8 cellular contexts compared by ENCODE assay signal in genomic region chr17:63621684-63622570, GRCh38. TPM values are rescaled to one million over a fixed set of nuclear protein-coding genes. Genes with fewer than 3 reads are reported as not detected.
A peak's percentile ranks its signal among the peaks of the same experiment; 100 is the strongest.
DNase-seq lines count a peak whose midpoint lies in the region; ATAC-seq, FAIRE-seq and TF ChIP-seq lines count a peak whose summit lies in the region.

Gene MAP3K3, plus strand, starts transcription at chr17:63622417. Its CDS starts 343 bp downstream, at chr17:63622760.

- no peaks in the 10 kb centered on the region for H3K9me3 Mint-ChIP-seq in CD4-positive, alpha-beta T cell
- no peaks in the 10 kb centered on the region for H3K9me3 Mint-ChIP-seq in activated CD4-positive, alpha-beta memory T cell treated with anti-CD3 and anti-CD28 coated beads for 36 hours

- TF ChIP-seq RAD21 in HepG2 (CRISPR knock-in tag; IDR thresholded peaks at IDR 0.05), result peak; percentile 37; the same call in 1 of the 2 replicates

- TF ChIP-seq EP300 in HepG2 (IDR thresholded peaks at IDR 0.05; ENCODE audit: low read depth in 2 of 2, low read length in 2 of 2) (no peak), HepG2 (CRISPR knock-in tag; IDR thresholded peaks at IDR 0.05; ENCODE audit: borderline replicate concordance) (0 out of 2 replicates have a peak, but pooled peaks have one; percentile 19)

- no peak for TF ChIP-seq CTCF in CD4-positive, alpha-beta T cell (IDR thresholded peaks at IDR 0.05)
- peak; percentile 58 for TF ChIP-seq CTCF in HepG2 (CRISPR knock-in tag; IDR thresholded peaks at IDR 0.05)

- H4K20me1 ChIP-seq in HepG2 (ENCODE audit: insufficient read depth, low read length), result peaks cover 7% of the 10 kb centered on the region; the same call in 1 of the 2 replicates

- POLR2A ChIA-PET in CD4-positive, alpha-beta T cell (lab: Charles Lee), result interaction anchor here (0.5 to 3.1 kb wide), 41 partner anchors 10 to 1019 kb away, joined by 3 to 69 read pairs (median 6); partner anchors contain the start of genes ACE, CCDC47, CYB561 and DCAF7
- POLR2A ChIA-PET in activated CD4-positive, alpha-beta memory T cell treated with anti-CD3 and anti-CD28 coated beads for 36 hours (lab: Charles Lee), result interaction anchor here (0.5 to 2.8 kb wide), 18 partner anchors 10 to 203 kb away, joined by 3 to 16 read pairs (median 4); partner anchors contain the start of genes CCDC47, DCAF7 and TACO1
- POLR2A ChIA-PET in HepG2 (lab: Yijun Ruan, JAX), result interaction anchor here (0.6 to 2.4 kb wide), 30 partner anchors 10 to 523 kb away, joined by 3 to 47 read pairs (median 6); partner anchors contain the start of genes CCDC47, DCAF7, DDX42 and LIMD2

- H3K27ac Mint-ChIP-seq in CD4-positive, alpha-beta T cell, result peak within 1 kb of the TSS; percentile 88
- H3K27ac Mint-ChIP-seq in activated CD4-positive, alpha-beta memory T cell treated with anti-CD3 and anti-CD28 coated beads for 36 hours, result peak within 1 kb of the TSS; percentile 87

- peak within 1 kb of the TSS; percentile 1 for H2AFZ ChIP-seq in HepG2 (ENCODE audit: low read length)

- H3K36me3 ChIP-seq in HepG2 (replicated peaks in 1 of 2; ENCODE audit: control insufficient read depth in 1 of 2, insufficient read depth in 2 of 2, low read length in 2 of 2), result no peaks in the 10 kb centered on the region

- H3K27me3 Mint-ChIP-seq in CD4-positive, alpha-beta T cell, result no peaks in the 10 kb centered on the region
- no peaks in the 10 kb centered on the region for H3K27me3 Mint-ChIP-seq in activated CD4-positive, alpha-beta memory T cell treated with anti-CD3 and anti-CD28 coated beads for 36 hours

- peak within 1 kb of the TSS; percentile 69 for H3K27ac ChIP-seq in CD4-positive, alpha-beta T cell (ENCODE audit: low read depth, low read length)
- peak within 1 kb of the TSS; percentile 42 for H3K27ac ChIP-seq in HepG2 (ENCODE audit: extremely low read length, insufficient read depth, low read length)

- no peaks in the 10 kb centered on the region for H3K9me3 ChIP-seq in CD4-positive, alpha-beta T cell (ENCODE audit: control insufficient read depth, low read length)
- H3K9me3 ChIP-seq in HepG2 (ENCODE audit: low read length), result no peaks in the 10 kb centered on the region

- H3K4me1 ChIP-seq in HepG2 (ENCODE audit: insufficient read depth, low read length), result peaks cover 43% of the 10 kb centered on the region

- H3K4me3 Mint-ChIP-seq in CD4-positive, alpha-beta T cell, result peak within 1 kb of the TSS; percentile 99
- peak within 1 kb of the TSS; percentile 99 for H3K4me3 Mint-ChIP-seq in activated CD4-positive, alpha-beta memory T cell treated with anti-CD3 and anti-CD28 coated beads for 36 hours

- in situ Hi-C loops in HepG2 (cut with HindIII; ENCODE audit: extremely low pct_ligation_motif_present, low pct_unique_long_range_greater_than_20kb), result no loop called here

- peak; percentile 90 for ATAC-seq in CD4-positive, alpha-beta T cell (ENCODE audit: poor library complexity)
- ATAC-seq in GM19438 (IDR thresholded peaks at IDR 0.05; ENCODE audit: low read depth, unreplicated experiment) (peak; percentile 92), HG03575 (IDR thresholded peaks at IDR 0.05; ENCODE audit: extremely low read depth, insufficient number of reproducible peaks, low FRiP score, unreplicated experiment) (peak; percentile 92), HepG2 (peak; percentile 95)

- no peaks in the 10 kb centered on the region for H3K27me3 ChIP-seq in CD4-positive, alpha-beta T cell (ENCODE audit: control insufficient read depth, insufficient read depth, low read length)
- peaks cover 0 to 4% of the 10 kb centered on the region in 2 experiments; a peak in 1 of 5 replicates for H3K27me3 ChIP-seq in HepG2 (ENCODE audit: control insufficient read depth in 1 of 2, insufficient read depth in 2 of 2, low read length in 2 of 2)

- CTCF ChIA-PET in CD4-positive, alpha-beta T cell (lab: Charles Lee), result interaction anchor here (0.6 to 2.9 kb wide), 11 partner anchors 9 to 227 kb away, joined by 3 to 13 read pairs (median 3); partner anchors contain the start of gene CYB561
- CTCF ChIA-PET in activated CD4-positive, alpha-beta memory T cell treated with anti-CD3 and anti-CD28 coated beads for 36 hours (lab: Charles Lee), result interaction anchor here (0.7 to 5.0 kb wide), 16 partner anchors 11 to 227 kb away, joined by 3 to 52 read pairs (median 4); partner anchors contain the start of genes ACE, CCDC47, DDX42 and TACO1
- CTCF ChIA-PET in HepG2 (lab: Yijun Ruan, JAX; ENCODE audit: low intra/inter-chr PET ratio, low total read pairs), result no interaction called here

- BruUV-seq in HepG2 (replicated peaks; lab: Mats Ljungman, UMichigan), result no TSS peak

- H3K4me2 ChIP-seq in HepG2 (ENCODE audit: low read depth, low read length), result peak within 1 kb of the TSS; percentile 86

- H3K4me3 ChIP-seq in HepG2 (replicated peaks in 1 of 3; ENCODE audit: insufficient read depth in 1 of 3, low read depth in 2 of 3, low read length in 3 of 3), result peak within 1 kb of the TSS; percentile 80 to 97 (median 85)

- peak; percentile 87 for FAIRE-seq in HepG2 (lab: Jason Lieb, UNC)

- DNase-seq in CD4-positive, alpha-beta T cell, result peak; percentile 91 to 98 (median 94)
- DNase-seq in NCI-H82 treated with DMSO at 0.1 percent for 48 hours (lab: John Stamatoyannopoulos, UW; ENCODE audit: unreplicated experiment), result peak; percentile 100
- DNase-seq in activated CD4-positive, alpha-beta memory T cell treated with anti-CD3 and anti-CD28 coated beads for 36 hours, result peak; percentile 99
- peak; percentile 100 for DNase-seq in dermis microvascular lymphatic vessel endothelial cell (ENCODE audit: low read depth in 2 of 2)
- DNase-seq in HepG2 (ENCODE audit: low spot score), result peak; percentile 100
- peak; percentile 92 for DNase-seq in stimulated activated CD4-positive, alpha-beta T cell treated with anti-CD3 and anti-CD28 coated beads, Interleukin-4, amount 100 ng/mL, for 1 hour

- 2% methylated on average over 34 of the region's 75 CpGs for WGBS in HepG2 (ENCODE audit: low lambda C conversion rate)

- intact Hi-C loops in CD4-positive, alpha-beta T cell (cut with DNase I, micrococcal nuclease), result loop anchor here (2.0 to 10.0 kb wide), 9 partner anchors 77 to 885 kb away; partner anchors contain the start of genes SMARCD2 (in 2 of the 2), CCDC47 (in 1 of the 2), CEP95 (in 1 of the 2) and DDX42 (in 1 of the 2)
- intact Hi-C loops in activated CD4-positive, alpha-beta memory T cell treated with anti-CD3 and anti-CD28 coated beads for 36 hours (cut with micrococcal nuclease), result loop anchor here (1.0 to 10.0 kb wide), 8 partner anchors 11 to 657 kb away; partner anchors contain the start of genes DCAF7, DDX42, FTSJ3 and PSMC5
- intact Hi-C loops in HepG2 (cut with micrococcal nuclease; ENCODE audit: unreplicated experiment), result loop anchor here (1.0 to 5.0 kb wide), 3 partner anchors 43 to 72 kb away; partner anchors contain the start of gene DCAF7

- peaks cover 14% of the 10 kb centered on the region for H3K36me3 Mint-ChIP-seq in CD4-positive, alpha-beta T cell (ENCODE audit: low read depth)
- peaks cover 2% of the 10 kb centered on the region for H3K36me3 Mint-ChIP-seq in activated CD4-positive, alpha-beta memory T cell treated with anti-CD3 and anti-CD28 coated beads for 36 hours

- peak within 1 kb of the TSS; percentile 77 for H3K9ac ChIP-seq in HepG2 (ENCODE audit: insufficient read depth, low read depth, low read length)

- TF ChIP-seq POLR2A in HepG2 (IDR thresholded peaks at IDR 0.05; ENCODE audit: insufficient read depth in 1 of 2, low read depth in 2 of 2, low read length in 2 of 2), result peak; percentile 68 to 94

- peaks cover 44% of the 10 kb centered on the region for H3K4me1 Mint-ChIP-seq in CD4-positive, alpha-beta T cell (ENCODE audit: low read depth)
- H3K4me1 Mint-ChIP-seq in activated CD4-positive, alpha-beta memory T cell treated with anti-CD3 and anti-CD28 coated beads for 36 hours (ENCODE audit: low read depth), result peaks cover 38% of the 10 kb centered on the region

- H3K79me2 ChIP-seq in HepG2 (ENCODE audit: insufficient read depth, low read length), result peaks cover 35% of the 10 kb centered on the region

TF ChIP-seq in HepG2, 621 proteins besides CTCF, POLR2A, EP300 and RAD21 (continues in another document):
- TF ChIP-seq SCMH1 (CRISPR knock-in tag; IDR thresholded peaks at IDR 0.05; ENCODE audit: borderline replicate concordance), result no peak
- TF ChIP-seq MTERF4 (CRISPR knock-in tag; IDR thresholded peaks at IDR 0.05), result peak; percentile 84; the same call in 1 of the 2 replicates

RNA-seq across cellular contexts. Expression of gene MAP3K3, which starts in this region (rescaled TPM):
- 10 to 100 TPM; 75.8 to 78.1 TPM for total RNA-seq in CD4-positive, alpha-beta T cell
- 10 to 100 TPM; 32.8 to 34.0 TPM for total RNA-seq in activated CD4-positive, alpha-beta memory T cell treated with anti-CD3 and anti-CD28 coated beads for 36 hours
- total RNA-seq in dermis microvascular lymphatic vessel endothelial cell, result 73.8 and 113 TPM in 2 replicates
- 15.9 and 21.8 TPM in 2 replicates for total RNA-seq in HepG2 (2016; rRNA removed; fragmentation: Illumina TruSeq; extraction: Trizol)
- 5.8 and 7.6 TPM in 2 replicates for total RNA-seq in HepG2 (2016; cell fraction: cytosol; rRNA removed; fragmentation: Illumina TruSeq; extraction: Trizol; ENCODE audit: low read depth)
- 13.8 and 21.1 TPM in 2 replicates for total RNA-seq in HepG2 (2016; cell fraction: insoluble cytoplasmic fraction; rRNA removed; fragmentation: Illumina TruSeq; extraction: Trizol)
- total RNA-seq in HepG2 (2016; cell fraction: membrane; rRNA removed; fragmentation: Illumina TruSeq; extraction: Trizol), result 20.5 TPM in 2 replicates
- total RNA-seq in HepG2 (2016; cell fraction: nucleus; rRNA removed; fragmentation: Illumina TruSeq; extraction: Trizol), result 20.6 and 23.3 TPM in 2 replicates
- 17.7 and 21.7 TPM in 2 replicates for polyA plus RNA-seq in HepG2 (2011; rRNA removed)
- polyA plus RNA-seq in HepG2 (2011; cell fraction: cytosol; rRNA removed), result 15.0 and 15.2 TPM in 2 replicates
- 38.1 and 41.6 TPM in 2 replicates for polyA plus RNA-seq in HepG2 (2011; cell fraction: nucleus; rRNA removed)
- 18.1 and 21.8 TPM in 2 replicates for polyA plus RNA-seq in HepG2 (2012)
- 3.4 and 4.0 TPM in 2 replicates for polyA plus RNA-seq in HepG2 (2016; cell fraction: cytosol; fragmentation: Illumina TruSeq; extraction: Trizol; ENCODE audit: low read depth)
- polyA plus RNA-seq in HepG2 (2016; cell fraction: insoluble cytoplasmic fraction; fragmentation: Illumina TruSeq; extraction: Trizol; ENCODE audit: low read depth), result 9.6 and 14.2 TPM in 2 replicates
- polyA plus RNA-seq in HepG2 (2016; cell fraction: membrane; fragmentation: Illumina TruSeq; extraction: Trizol; ENCODE audit: low read depth), result 12.0 and 12.9 TPM in 2 replicates
- 39.2 and 42.5 TPM in 2 replicates for polyA plus RNA-seq in HepG2 (2016; cell fraction: nucleus; fragmentation: Illumina TruSeq; extraction: Trizol; ENCODE audit: insufficient read depth, low read depth)
- polyA minus RNA-seq in HepG2 (2011; rRNA and poly(A)+ RNA removed; ENCODE audit: low replicate concordance), result 26.0 and 28.8 TPM in 2 replicates
- polyA minus RNA-seq in HepG2 (2011; cell fraction: cytosol; rRNA and poly(A)+ RNA removed), result 9.8 and 12.7 TPM in 2 replicates
- polyA minus RNA-seq in HepG2 (2011; cell fraction: nucleus; rRNA and poly(A)+ RNA removed), result 39.9 and 44.1 TPM in 2 replicates

Comparison
In these comparisons a context has a peak if more than half of its experiments do, and no peak if none do; other contexts are left out.
1. Peak in every context shown above with its lines: DNase-seq, ATAC-seq, H3K4me3 ChIP-seq and H3K27ac ChIP-seq.